ENCODE assay signal across 29 cellular contexts in genomic region chr11:31383116-31383515, GRCh38. TPM values are rescaled to one million over a fixed set of nuclear protein-coding genes. Genes with fewer than 3 reads are reported as not detected.
"Had no signal": no experiment of that assay in that cellular context is flagged by ENCODE, and none has a peak within 500 bp of the region (broad histone marks: within the 10 kb centered on the region; RNA-seq: fewer than 3 reads in every experiment).

No MANE protein-coding gene starts in this region.

- H3K4me2 ChIP-seq: neural progenitor cell had no signal

- H3K9me3 Mint-ChIP-seq: natural killer cell; stimulated activated effector memory CD8-positive, alpha-beta T cell treated with anti-CD3 and anti-CD28 coated beads, Interleukin-12 subunit alpha, Interleukin-12 subunit beta, amount 100 ng/mL, for 72 hours; stimulated activated naive B cell treated with anti-CD40 and anti-IgM and Interleukin-4, amounts not matched to agents 10 μg/mL and 1 μg/mL and 100 μg/mL, for 72 hours; stimulated activated naive CD8-positive, alpha-beta T cell treated with anti-CD3 and anti-CD28 coated beads, Interleukin-15, Interleukin-2, amounts not matched to agents 100 ng/mL and 50 ng/mL, for 24 hours had no signal

- H3K4me1 Mint-ChIP-seq: nephron, neural progenitor cell had no signal

- H3K27ac ChIP-seq: neural progenitor cell, ovary, parathyroid adenoma, psoas muscle, right lobe of liver, sigmoid colon, stomach, thoracic aorta, thyroid gland, tibial nerve, upper lobe of left lung, vagina had no signal

- ATAC-seq: natural killer cell; psoas muscle; right cardiac atrium; right lobe of liver; stimulated activated effector memory CD8-positive, alpha-beta T cell treated with anti-CD3 and anti-CD28 coated beads, Interleukin-12 subunit alpha, Interleukin-12 subunit beta, amount 100 ng/mL, for 72 hours; stimulated activated naive B cell treated with anti-CD40 and anti-IgM and Interleukin-4, amounts not matched to agents 10 μg/mL and 1 μg/mL and 100 μg/mL, for 72 hours had no signal

- H2AFZ ChIP-seq: neural progenitor cell, parathyroid adenoma had no signal

- H3K9ac ChIP-seq: neural progenitor cell, parathyroid adenoma had no signal

- H3K36me3 ChIP-seq: ovary, right lobe of liver, sigmoid colon, thoracic aorta, thyroid gland, upper lobe of left lung, vagina had no signal

- H3K27me3 ChIP-seq: neural progenitor cell, ovary, right lobe of liver, sigmoid colon, stomach, thyroid gland, tibial nerve, upper lobe of left lung, vagina had no signal

- H3K27ac Mint-ChIP-seq: natural killer cell; nephron; neural progenitor cell; progenitor cell of endocrine pancreas; stimulated activated effector memory CD8-positive, alpha-beta T cell treated with anti-CD3 and anti-CD28 coated beads, Interleukin-12 subunit alpha, Interleukin-12 subunit beta, amount 100 ng/mL, for 72 hours; stimulated activated naive B cell treated with anti-CD40 and anti-IgM and Interleukin-4, amounts not matched to agents 10 μg/mL and 1 μg/mL and 100 μg/mL, for 72 hours; stimulated activated naive CD8-positive, alpha-beta T cell treated with anti-CD3 and anti-CD28 coated beads, Interleukin-15, Interleukin-2, amounts not matched to agents 100 ng/mL and 50 ng/mL, for 24 hours had no signal

- H3K4me1 ChIP-seq: neural progenitor cell, parathyroid adenoma, psoas muscle, right lobe of liver, sigmoid colon, stomach, thyroid gland, tibial nerve, upper lobe of left lung, vagina had no signal

- H3K4me3 Mint-ChIP-seq: natural killer cell; nephron; neural progenitor cell; stimulated activated effector memory CD8-positive, alpha-beta T cell treated with anti-CD3 and anti-CD28 coated beads, Interleukin-12 subunit alpha, Interleukin-12 subunit beta, amount 100 ng/mL, for 72 hours; stimulated activated naive B cell treated with anti-CD40 and anti-IgM and Interleukin-4, amounts not matched to agents 10 μg/mL and 1 μg/mL and 100 μg/mL, for 72 hours; stimulated activated naive CD8-positive, alpha-beta T cell treated with anti-CD3 and anti-CD28 coated beads, Interleukin-15, Interleukin-2, amounts not matched to agents 100 ng/mL and 50 ng/mL, for 24 hours had no signal

- H3K79me2 ChIP-seq: parathyroid adenoma had no signal

- H3K27me3 Mint-ChIP-seq: progenitor cell of endocrine pancreas; stimulated activated naive B cell treated with anti-CD40 and anti-IgM and Interleukin-4, amounts not matched to agents 10 μg/mL and 1 μg/mL and 100 μg/mL, for 72 hours; stimulated activated naive CD8-positive, alpha-beta T cell treated with anti-CD3 and anti-CD28 coated beads, Interleukin-15, Interleukin-2, amounts not matched to agents 100 ng/mL and 50 ng/mL, for 24 hours had no signal

- DNase-seq: natural killer cell; occipital lobe; ovary; posterior cingulate gyrus; psoas muscle; right cardiac atrium; right lobe of liver; sigmoid colon; small intestine; stimulated activated CD4-positive, alpha-beta T cell treated with anti-CD3 and anti-CD28 coated beads, Interleukin-15, amount 100 ng/mL, for 24 hours; stimulated activated CD4-positive, alpha-beta T cell treated with anti-CD3 and anti-CD28 coated beads, Interleukin-2, amount 100 ng/mL, for 24 hours; stimulated activated CD4-positive, alpha-beta T cell treated with anti-CD3 and anti-CD28 coated beads, Interleukin-2, amount 100 ng/mL, for 48 hours; stimulated activated CD4-positive, alpha-beta T cell treated with anti-CD3 and anti-CD28 coated beads, Interleukin-4, amount 100 ng/mL, for 24 hours; stimulated activated naive B cell treated with anti-CD40 and anti-IgM and Interleukin-4, amounts not matched to agents 10 μg/mL and 1 μg/mL and 100 μg/mL, for 72 hours; stimulated activated naive CD4-positive, alpha-beta T cell treated with Interleukin-2 at 50 U/mL for 16 hours; stomach; thyroid gland; trophoblast cell; upper lobe of left lung had no signal

- H3K4me3 ChIP-seq: neural progenitor cell, ovary, psoas muscle, right lobe of liver, sigmoid colon, stomach, thoracic aorta, thyroid gland, tibial nerve, upper lobe of left lung, vagina had no signal

- H3K9me3 ChIP-seq: ovary, psoas muscle, right lobe of liver, sigmoid colon, stomach, thoracic aorta, thyroid gland, tibial nerve, upper lobe of left lung, vagina had no signal

RNA-seq across cellular contexts. Expression of gene DCDC1, which starts 13.6 kb away (rescaled TPM):
- total RNA-seq: natural killer cell, psoas muscle, skeletal muscle tissue, thoracic aorta, vagina had no signal
- polyA plus RNA-seq: psoas muscle, small intestine, stomach had no signal
